ENCODE assay signal across 20 cellular contexts in genomic region chr7:135713836-135714470, GRCh38. TPM values are rescaled to one million over a fixed set of nuclear protein-coding genes. Genes with fewer than 3 reads are reported as not detected.
DNase-seq lines count a peak whose midpoint lies in the region; FAIRE-seq and TF ChIP-seq lines count a peak whose summit lies in the region.
"Had no signal": no experiment of that assay in that cellular context is flagged by ENCODE, and none has a peak within 500 bp of the region (broad histone marks: within the 10 kb centered on the region; RNA-seq: fewer than 3 reads in every experiment).

No MANE protein-coding gene starts in this region.

- H3K79me2 ChIP-seq in astrocyte (ENCODE audit: insufficient read depth, low read length) = no peaks in the 10 kb centered on the region

- H3K4me1 Mint-ChIP-seq in astrocyte (ENCODE audit: low read depth, unreplicated experiment) = peaks cover 17% of the 10 kb centered on the region
- peaks cover 3% of the 10 kb centered on the region for H3K4me1 Mint-ChIP-seq in activated T-cell treated with anti-CD3 and anti-CD28 coated beads, Interleukin-2, amount 50 U/mL, for 24 hours (ENCODE audit: low read depth)
- H3K4me1 Mint-ChIP-seq: activated B cell treated with CpG ODN at 0.5 μM for 24 hours; activated naive CD8-positive, alpha-beta T cell treated with anti-CD3 and anti-CD28 coated beads, Interleukin-2, amount 50 U/mL, for 24 hours; central memory CD8-positive, alpha-beta T cell had no signal

- H3K4me2 ChIP-seq in astrocyte (ENCODE audit: low read length) = peak overlapping the region; percentile 77

- TF ChIP-seq CTCF in astrocyte (IDR thresholded peaks at IDR 0.05; ENCODE audit: insufficient read depth, low read depth, low read length) (no peak), breast epithelium (IDR thresholded peaks at IDR 0.05) (no peak)

- no peak for FAIRE-seq in astrocyte (lab: Jason Lieb, UNC)

- TF ChIP-seq POLR2A in breast epithelium (IDR thresholded peaks at IDR 0.05) = no peak

- H3K9me3 ChIP-seq in astrocyte (ENCODE audit: insufficient read depth, low read depth, low read length) (no peaks in the 10 kb centered on the region), breast epithelium (no peaks in the 10 kb centered on the region)
- H3K9me3 ChIP-seq: left lung had no signal

- H3K27me3 ChIP-seq in astrocyte (ENCODE audit: insufficient read depth, low read length) (no peaks in the 10 kb centered on the region), breast epithelium (no peaks in the 10 kb centered on the region)
- H3K27me3 ChIP-seq: left lung had no signal

- intact Hi-C loops in breast epithelium (cut with DNase I; ENCODE audit: low total_unique reads) = no loop called here

- H3K27ac ChIP-seq in astrocyte (ENCODE audit: low read depth, low read length) (peak overlapping the region; percentile 38), breast epithelium (no peak overlapping the region)
- H3K27ac ChIP-seq: left lung had no signal

- DNase-seq in LHCN-M2 (ENCODE audit: low read depth) = peak; percentile 24
- DNase-seq in astrocyte (ENCODE audit: low read depth) = no peak
- DNase-seq in islet precursor cell = peak; percentile 85
- no peak for DNase-seq in NCI-H2107 (lab: John Stamatoyannopoulos, UW)
- no peak for DNase-seq in activated T-cell treated with anti-CD3 and anti-CD28 coated beads, Interleukin-2, amount 50 U/mL, for 24 hours
- no peak for DNase-seq in stimulated activated naive CD4-positive, alpha-beta T cell (lab: John Stamatoyannopoulos, UW)
- DNase-seq in breast epithelium (ENCODE audit: low spot score in 2 of 2) = no peak
- DNase-seq: activated B cell treated with CpG ODN at 0.5 μM for 24 hours; activated CD8-positive, alpha-beta T cell treated with anti-CD3 and anti-CD28 coated beads, Interleukin-2, amount 10 ng/mL, durations not matched to agents 7 days and 5 days; activated naive CD8-positive, alpha-beta T cell treated with anti-CD3 and anti-CD28 coated beads, Interleukin-2, amount 50 U/mL, for 24 hours; activated T-cell treated with anti-CD3 and anti-CD28 coated beads, Interleukin-2, amount 50 U/mL, for 72 hours; DMS153; Karpas-422; left lung; NCI-H1417 treated with DMSO at 0.1 percent for 48 hours; stimulated activated CD4-positive, alpha-beta T cell treated with anti-CD3 and anti-CD28 coated beads, Interleukin-4, amount 100 ng/mL, for 4 hours; stimulated activated CD8-positive, alpha-beta memory T cell treated with anti-CD3 and anti-CD28 coated beads, Interleukin-4, amount 100 ng/mL, for 48 hours; T-helper 2 cell had no signal

- H3K27me3 Mint-ChIP-seq in astrocyte (ENCODE audit: low read depth, unreplicated experiment) = no peaks in the 10 kb centered on the region
- H3K27me3 Mint-ChIP-seq in activated T-cell treated with anti-CD3 and anti-CD28 coated beads, Interleukin-2, amount 50 U/mL, for 24 hours = peaks cover 8% of the 10 kb centered on the region
- H3K27me3 Mint-ChIP-seq: activated naive CD8-positive, alpha-beta T cell treated with anti-CD3 and anti-CD28 coated beads, Interleukin-2, amount 50 U/mL, for 24 hours; central memory CD8-positive, alpha-beta T cell had no signal

- H3K4me3 ChIP-seq in astrocyte (ENCODE audit: insufficient read depth, low read depth, low read length) = no peak overlapping the region
- H3K4me3 ChIP-seq in breast epithelium = no peak overlapping the region
- H3K4me3 ChIP-seq: left lung, skin epidermis had no signal

- H3K9me3 Mint-ChIP-seq in astrocyte (ENCODE audit: unreplicated experiment) = no peaks in the 10 kb centered on the region
- H3K9me3 Mint-ChIP-seq in activated T-cell treated with anti-CD3 and anti-CD28 coated beads, Interleukin-2, amount 50 U/mL, for 24 hours = no peaks in the 10 kb centered on the region
- H3K9me3 Mint-ChIP-seq: activated B cell treated with CpG ODN at 0.5 μM for 24 hours; activated naive CD8-positive, alpha-beta T cell treated with anti-CD3 and anti-CD28 coated beads, Interleukin-2, amount 50 U/mL, for 24 hours; activated T-cell treated with anti-CD3 and anti-CD28 coated beads, Interleukin-2, amount 50 U/mL, for 72 hours; central memory CD8-positive, alpha-beta T cell had no signal

- H3K36me3 Mint-ChIP-seq in astrocyte (ENCODE audit: low read depth, unreplicated experiment) = no peaks in the 10 kb centered on the region
- no peaks in the 10 kb centered on the region for H3K36me3 Mint-ChIP-seq in activated T-cell treated with anti-CD3 and anti-CD28 coated beads, Interleukin-2, amount 50 U/mL, for 24 hours (ENCODE audit: low read depth)

- H3K4me1 ChIP-seq in astrocyte (ENCODE audit: insufficient read depth, low read length) = peaks cover 31% of the 10 kb centered on the region
- H3K4me1 ChIP-seq in breast epithelium = no peaks in the 10 kb centered on the region
- H3K4me1 ChIP-seq: left lung had no signal

- peak overlapping the region; percentile 54 for H2AFZ ChIP-seq in astrocyte (ENCODE audit: low read depth, low read length)

- H3K36me3 ChIP-seq in astrocyte (ENCODE audit: insufficient read depth, low read length) (no peaks in the 10 kb centered on the region), breast epithelium (no peaks in the 10 kb centered on the region)
- H3K36me3 ChIP-seq: left lung had no signal

- H4K20me1 ChIP-seq in astrocyte (ENCODE audit: insufficient read depth, low read length) = no peaks in the 10 kb centered on the region

- no peak overlapping the region for H3K4me3 Mint-ChIP-seq in astrocyte (ENCODE audit: unreplicated experiment)
- H3K4me3 Mint-ChIP-seq in activated T-cell treated with anti-CD3 and anti-CD28 coated beads, Interleukin-2, amount 50 U/mL, for 24 hours = no peak overlapping the region
- H3K4me3 Mint-ChIP-seq: activated B cell treated with CpG ODN at 0.5 μM for 24 hours; activated CD8-positive, alpha-beta T cell treated with anti-CD3 and anti-CD28 coated beads, Interleukin-2, amount 10 ng/mL, durations not matched to agents 7 days and 5 days; activated naive CD8-positive, alpha-beta T cell treated with anti-CD3 and anti-CD28 coated beads, Interleukin-2, amount 50 U/mL, for 24 hours; activated T-cell treated with anti-CD3 and anti-CD28 coated beads, Interleukin-2, amount 50 U/mL, for 72 hours; central memory CD8-positive, alpha-beta T cell had no signal

- no peak overlapping the region for H3K27ac Mint-ChIP-seq in astrocyte (ENCODE audit: unreplicated experiment)
- H3K27ac Mint-ChIP-seq in activated T-cell treated with anti-CD3 and anti-CD28 coated beads, Interleukin-2, amount 50 U/mL, for 24 hours = no peak overlapping the region
- H3K27ac Mint-ChIP-seq: activated B cell treated with CpG ODN at 0.5 μM for 24 hours; activated CD8-positive, alpha-beta T cell treated with anti-CD3 and anti-CD28 coated beads, Interleukin-2, amount 10 ng/mL, durations not matched to agents 7 days and 5 days; activated naive CD8-positive, alpha-beta T cell treated with anti-CD3 and anti-CD28 coated beads, Interleukin-2, amount 50 U/mL, for 24 hours; activated T-cell treated with anti-CD3 and anti-CD28 coated beads, Interleukin-2, amount 50 U/mL, for 72 hours had no signal

- H3K9ac ChIP-seq in astrocyte (ENCODE audit: low read length) = peak overlapping the region; percentile 56

RNA-seq across cellular contexts. Expression of gene SLC13A4, which starts 14.0 kb away (rescaled TPM):
- total RNA-seq in LHCN-M2 (2014; rRNA removed) (0.06 TPM in 1 of 2 replicates, not detected in the other), astrocyte (0.07 TPM in 1 of 2 replicates, not detected in the other), breast epithelium (under 1 TPM in 2 of 3 donors, not detected in 1; 0.29 to 0.32 TPM)
- polyA plus RNA-seq in LHCN-M2 (2012) = 0.60 TPM
- total RNA-seq: activated B cell treated with CpG ODN at 0.5 μM for 24 hours; activated CD8-positive, alpha-beta T cell treated with anti-CD3 and anti-CD28 coated beads, Interleukin-2, amount 10 ng/mL, durations not matched to agents 7 days and 5 days; activated T-cell treated with anti-CD3 and anti-CD28 coated beads, Interleukin-2, amount 50 U/mL, for 72 hours; left lung had no signal

RNA-seq across cellular contexts. Expression of gene FAM180A, which starts 34.7 kb away (rescaled TPM):
- total RNA-seq in LHCN-M2 (2014; rRNA removed) (3.7 and 4.1 TPM in 2 replicates), astrocyte (not detected in 2 replicates), breast epithelium (10 to 100 TPM in 1 of 3 donors, 1 to 10 TPM in 2; 5.2 to 11.9 (median 9.1) TPM)
- polyA plus RNA-seq in LHCN-M2 (2012) = 5.2 TPM
- total RNA-seq: activated B cell treated with CpG ODN at 0.5 μM for 24 hours; activated CD8-positive, alpha-beta T cell treated with anti-CD3 and anti-CD28 coated beads, Interleukin-2, amount 10 ng/mL, durations not matched to agents 7 days and 5 days; activated T-cell treated with anti-CD3 and anti-CD28 coated beads, Interleukin-2, amount 50 U/mL, for 72 hours had no signal

RNA-seq across cellular contexts. Expression of gene STMP1, which starts 51.6 kb away (rescaled TPM):
- 21.6 and 26.7 TPM in 2 replicates for total RNA-seq in LHCN-M2 (2014; rRNA removed)
- polyA plus RNA-seq in LHCN-M2 (2012) = 64.1 TPM
- 28.1 and 29.7 TPM in 2 replicates for total RNA-seq in astrocyte
- 10 to 100 TPM; 13.9 to 27.2 (median 18.4) TPM for total RNA-seq in breast epithelium

Comparison
In these comparisons a context has a peak if more than half of its experiments do, and no peak if none do; other contexts are left out.
1. DNase-seq: peak in LHCN-M2 (single experiment) and islet precursor cell (single experiment); none in astrocyte (single experiment), NCI-H2107 (single experiment), activated T-cell treated with anti-CD3 and anti-CD28 coated beads, Interleukin-2, amount 50 U/mL, for 24 hours (single experiment), stimulated activated naive CD4-positive, alpha-beta T cell (0 of 6) and breast epithelium (0 of 2).